1 cellular context compared by ENCODE assay signal in genomic region chr9:132210472-132211145, GRCh38.
TF ChIP-seq lines count a peak whose summit lies in the region.

No MANE protein-coding gene starts in this region.

TF ChIP-seq in SK-N-SH, 30 proteins besides CTCF, POLR2A, EP300 and RAD21 (continued from another document):
- no peak for TF ChIP-seq PBX3 (IDR thresholded peaks at IDR 0.05)
